In the genomic region with DNA sequence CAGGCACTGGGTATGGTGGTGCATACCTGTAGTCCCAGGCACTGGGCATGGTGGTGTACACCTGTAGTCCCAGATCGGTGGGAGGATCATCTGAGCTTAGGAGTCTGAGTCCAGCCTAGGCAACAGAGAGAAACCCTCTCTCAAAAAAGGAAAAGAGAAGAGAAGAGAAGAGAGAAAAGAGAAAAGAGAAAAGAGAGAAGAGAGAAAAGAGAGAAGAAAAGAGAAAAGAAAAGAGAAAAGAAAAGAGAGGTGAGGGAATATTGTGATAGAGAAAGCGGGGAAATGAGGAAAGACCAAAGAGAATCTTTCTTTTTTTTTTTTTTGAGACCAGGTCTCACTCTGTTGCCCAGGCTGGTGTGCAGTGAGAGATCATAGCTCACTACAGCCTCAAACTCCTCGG, we compare ENCODE assay signal across 15 cellular contexts.
DNase-seq lines count a peak whose midpoint lies in the region; ATAC-seq, FAIRE-seq and TF ChIP-seq lines count a peak whose summit lies in the region.
"Had no signal": no experiment of that assay in that cellular context is flagged by ENCODE, and none has a peak within 500 bp of the region (broad histone marks: within the 10 kb centered on the region; RNA-seq: fewer than 3 reads in every experiment).

No MANE protein-coding gene starts in this region.

- no peaks in the 10 kb centered on the region for H3K4me1 Mint-ChIP-seq in activated naive CD8-positive, alpha-beta T cell treated with anti-CD3 and anti-CD28 coated beads, Interleukin-2, amount 10 ng/mL, durations not matched to agents 7 days and 5 days
- no peaks in the 10 kb centered on the region for H3K4me1 Mint-ChIP-seq in activated naive CD8-positive, alpha-beta T cell treated with anti-CD3 and anti-CD28 coated beads, Interleukin-2, amount 50 U/mL, for 24 hours
- no peaks in the 10 kb centered on the region for H3K4me1 Mint-ChIP-seq in stimulated activated memory B cell treated with anti-CD40 and anti-IgM and Interleukin-4, amounts not matched to agents 10 μg/mL and 1 μg/mL and 100 μg/mL, for 72 hours
- H3K4me1 Mint-ChIP-seq in endothelial cell (ENCODE audit: unreplicated experiment), result peaks cover 19% of the 10 kb centered on the region

- no peaks in the 10 kb centered on the region for H3K27me3 Mint-ChIP-seq in activated naive CD8-positive, alpha-beta T cell treated with anti-CD3 and anti-CD28 coated beads, Interleukin-2, amount 10 ng/mL, durations not matched to agents 7 days and 5 days
- no peaks in the 10 kb centered on the region for H3K27me3 Mint-ChIP-seq in activated naive CD8-positive, alpha-beta T cell treated with anti-CD3 and anti-CD28 coated beads, Interleukin-2, amount 50 U/mL, for 24 hours
- no peaks in the 10 kb centered on the region for H3K27me3 Mint-ChIP-seq in stimulated activated memory B cell treated with anti-CD40 and anti-IgM and Interleukin-4, amounts not matched to agents 10 μg/mL and 1 μg/mL and 100 μg/mL, for 72 hours
- no peaks in the 10 kb centered on the region for H3K27me3 Mint-ChIP-seq in endothelial cell (ENCODE audit: unreplicated experiment)
- H3K27me3 Mint-ChIP-seq: CD4-positive, alpha-beta memory T cell; IgD-negative memory B cell had no signal

- H3K27ac Mint-ChIP-seq in activated naive CD8-positive, alpha-beta T cell treated with anti-CD3 and anti-CD28 coated beads, Interleukin-2, amount 10 ng/mL, durations not matched to agents 7 days and 5 days, result peak overlapping the region; percentile 18
- H3K27ac Mint-ChIP-seq in activated naive CD8-positive, alpha-beta T cell treated with anti-CD3 and anti-CD28 coated beads, Interleukin-2, amount 50 U/mL, for 24 hours, result no peak overlapping the region
- peak overlapping the region; percentile 1 for H3K27ac Mint-ChIP-seq in stimulated activated memory B cell treated with anti-CD40 and anti-IgM and Interleukin-4, amounts not matched to agents 10 μg/mL and 1 μg/mL and 100 μg/mL, for 72 hours
- no peak overlapping the region for H3K27ac Mint-ChIP-seq in endothelial cell (ENCODE audit: unreplicated experiment)

- no peak for TF ChIP-seq CTCF in HCT116 (IDR thresholded peaks at IDR 0.05 in 2 of 3, conservative IDR thresholded peaks at IDR 0.05 in 1 of 3; ENCODE audit: borderline replicate concordance in 1 of 3, insufficient read depth in 1 of 3, low read depth in 2 of 3, low read length in 2 of 3)
- no peak for TF ChIP-seq CTCF in GM12878 (IDR thresholded peaks at IDR 0.05 in 2 of 3, conservative IDR thresholded peaks at IDR 0.05 in 1 of 3; ENCODE audit: control insufficient read depth in 2 of 3, extremely low read depth in 1 of 3, insufficient read depth in 1 of 3, low read depth in 3 of 3, low read length in 3 of 3)
- TF ChIP-seq CTCF in endothelial cell (IDR thresholded peaks at IDR 0.05; ENCODE audit: unreplicated experiment), result no peak

- peaks cover 3% of the 10 kb centered on the region for H3K36me3 Mint-ChIP-seq in activated naive CD8-positive, alpha-beta T cell treated with anti-CD3 and anti-CD28 coated beads, Interleukin-2, amount 10 ng/mL, durations not matched to agents 7 days and 5 days
- no peaks in the 10 kb centered on the region for H3K36me3 Mint-ChIP-seq in activated naive CD8-positive, alpha-beta T cell treated with anti-CD3 and anti-CD28 coated beads, Interleukin-2, amount 50 U/mL, for 24 hours (ENCODE audit: low read depth)
- no peaks in the 10 kb centered on the region for H3K36me3 Mint-ChIP-seq in stimulated activated memory B cell treated with anti-CD40 and anti-IgM and Interleukin-4, amounts not matched to agents 10 μg/mL and 1 μg/mL and 100 μg/mL, for 72 hours
- H3K36me3 Mint-ChIP-seq in endothelial cell (ENCODE audit: low read depth, unreplicated experiment), result peaks cover 20% of the 10 kb centered on the region
- H3K36me3 Mint-ChIP-seq: IgD-negative memory B cell had no signal

- H3K9me3 Mint-ChIP-seq in activated naive CD8-positive, alpha-beta T cell treated with anti-CD3 and anti-CD28 coated beads, Interleukin-2, amount 10 ng/mL, durations not matched to agents 7 days and 5 days, result no peaks in the 10 kb centered on the region
- no peaks in the 10 kb centered on the region for H3K9me3 Mint-ChIP-seq in activated naive CD8-positive, alpha-beta T cell treated with anti-CD3 and anti-CD28 coated beads, Interleukin-2, amount 50 U/mL, for 24 hours
- no peaks in the 10 kb centered on the region for H3K9me3 Mint-ChIP-seq in stimulated activated memory B cell treated with anti-CD40 and anti-IgM and Interleukin-4, amounts not matched to agents 10 μg/mL and 1 μg/mL and 100 μg/mL, for 72 hours
- H3K9me3 Mint-ChIP-seq in endothelial cell (ENCODE audit: unreplicated experiment), result no peaks in the 10 kb centered on the region
- H3K9me3 Mint-ChIP-seq: CD4-positive, alpha-beta memory T cell; IgD-negative memory B cell had no signal

- POLR2A ChIA-PET in activated naive CD8-positive, alpha-beta T cell treated with anti-CD3 and anti-CD28 coated beads, Interleukin-2, amount 10 ng/mL, durations not matched to agents 7 days and 5 days (lab: Charles Lee), result interaction anchor here (0.6 to 0.7 kb wide), 2 partner anchors 130 to 133 kb away, joined by 3 to 4 read pairs; no protein-coding TSS in a partner anchor
- POLR2A ChIA-PET in HCT116 (lab: Charles Lee) (interaction anchor here (0.6 kb wide), 1 partner anchor 44 kb away, joined by 3 read pairs; no protein-coding TSS in a partner anchor), GM12878 (lab: Charles Lee) (no interaction called here)

- ATAC-seq in activated naive CD8-positive, alpha-beta T cell treated with anti-CD3 and anti-CD28 coated beads, Interleukin-2, amount 10 ng/mL, durations not matched to agents 7 days and 5 days (ENCODE audit: low read depth), result no peak
- no peak for ATAC-seq in activated naive CD8-positive, alpha-beta T cell treated with anti-CD3 and anti-CD28 coated beads, Interleukin-2, amount 50 U/mL, for 24 hours
- no peak for ATAC-seq in HCT116
- no peak for ATAC-seq in GM12878
- no peak for ATAC-seq in stimulated activated memory B cell treated with anti-CD40 and anti-IgM and Interleukin-4, amounts not matched to agents 10 μg/mL and 1 μg/mL and 100 μg/mL, for 72 hours
- ATAC-seq in HG03095 (IDR thresholded peaks at IDR 0.05; ENCODE audit: unreplicated experiment), result no peak

- H3K4me1 ChIP-seq in HCT116 (ENCODE audit: control insufficient read depth in 1 of 2, insufficient read depth in 2 of 2, low read length in 2 of 2) (peaks cover 18 to 24% of the 10 kb centered on the region in 2 experiments), GM12878 (ENCODE audit: control insufficient read depth, insufficient read depth, low read length) (peaks cover 17% of the 10 kb centered on the region)

- H2AFZ ChIP-seq in HCT116 (ENCODE audit: low read depth, low read length, poor library complexity, severe bottlenecking) (no peak overlapping the region), GM12878 (ENCODE audit: control insufficient read depth, low read depth, low read length) (no peak overlapping the region)

- no TSS peak for BruUV-seq in HCT116 (replicated peaks; lab: Mats Ljungman, UMichigan)
- BruUV-seq in GM12878 (replicated peaks; lab: Mats Ljungman, UMichigan), result no TSS peak

- TF ChIP-seq POLR2A in HCT116 (IDR thresholded peaks at IDR 0.05; ENCODE audit: borderline replicate concordance, extremely low read depth, insufficient read depth, insufficient read length) (no peak), GM12878 (IDR thresholded peaks at IDR 0.05; ENCODE audit: low read depth, low read length) (no peak)

- H3K4me3 Mint-ChIP-seq in activated naive CD8-positive, alpha-beta T cell treated with anti-CD3 and anti-CD28 coated beads, Interleukin-2, amount 10 ng/mL, durations not matched to agents 7 days and 5 days, result no peak overlapping the region
- H3K4me3 Mint-ChIP-seq in activated naive CD8-positive, alpha-beta T cell treated with anti-CD3 and anti-CD28 coated beads, Interleukin-2, amount 50 U/mL, for 24 hours, result no peak overlapping the region
- H3K4me3 Mint-ChIP-seq in stimulated activated memory B cell treated with anti-CD40 and anti-IgM and Interleukin-4, amounts not matched to agents 10 μg/mL and 1 μg/mL and 100 μg/mL, for 72 hours, result no peak overlapping the region
- H3K4me3 Mint-ChIP-seq in endothelial cell (ENCODE audit: unreplicated experiment), result no peak overlapping the region
- H3K4me3 Mint-ChIP-seq: CD4-positive, alpha-beta memory T cell; IgD-negative memory B cell had no signal

- H3K27ac ChIP-seq in HCT116 (ENCODE audit: low read depth, low read length) (0 out of 2 replicates have a peak overlapping the region, but pooled peaks have one; percentile 6), GM12878 (ENCODE audit: control insufficient read depth, insufficient read depth) (0 out of 2 replicates have a peak overlapping the region, but pooled peaks have one; percentile 4)
- H3K27ac ChIP-seq: C4-2B had no signal

- CTCF ChIA-PET in HCT116 (lab: Charles Lee), result interaction anchor here (1.2 to 2.4 kb wide), 2 partner anchors 65 to 419 kb away, joined by 4 to 7 read pairs; no protein-coding TSS in a partner anchor
- CTCF ChIA-PET in GM12878 (lab: Yijun Ruan, JAX), result interaction anchor here (0.9 to 14.9 kb wide), 11 partner anchors 15 to 210 kb away, joined by 3 to 411 read pairs (median 4); no protein-coding TSS in a partner anchor

- H3K9me3 ChIP-seq in HCT116 (ENCODE audit: control insufficient read depth in 1 of 2, insufficient read depth in 1 of 2, low read depth in 1 of 2, low read length in 2 of 2) (no peaks in the 10 kb centered on the region), GM12878 (replicated peaks; ENCODE audit: control insufficient read depth, insufficient read depth, low read length) (no peaks in the 10 kb centered on the region; the same call in 2 of the 3 replicates)

- WGBS in GM12878 (ENCODE audit: insufficient coverage, insufficient replicate concordance, low lambda C conversion rate, missing lambda C conversion rate), result 100% methylated on average over 3 of the region's 3 CpGs

- RAD21 ChIA-PET in HCT116 (lab: Charles Lee; ENCODE audit: low non-redundant PET in 1 of 2, low total read pairs in 2 of 2, uncharacterized antibody in 2 of 2, unreplicated experiment in 2 of 2), result no interaction called here
- RAD21 ChIA-PET in GM12878 (lab: Charles Lee; ENCODE audit: unreplicated experiment), result interaction anchor here (1.5 to 9.1 kb wide), 5 partner anchors 70 to 148 kb away, joined by 3 to 268 read pairs (median 7); a partner anchor contains a TSS

- H4K20me1 ChIP-seq in HCT116 (ENCODE audit: insufficient read depth), result no peaks in the 10 kb centered on the region
- H4K20me1 ChIP-seq in GM12878 (ENCODE audit: control insufficient read depth, insufficient read depth), result no peaks in the 10 kb centered on the region

- no peak for FAIRE-seq in GM12878 (lab: Jason Lieb, UNC)

- no peaks in the 10 kb centered on the region for H3K79me2 ChIP-seq in HCT116 (ENCODE audit: insufficient read depth, low read length)
- H3K79me2 ChIP-seq in GM12878 (ENCODE audit: control insufficient read depth, insufficient read depth, low read length), result peaks cover 4% of the 10 kb centered on the region

- no peaks in the 10 kb centered on the region for H3K9me2 ChIP-seq in HCT116 (ENCODE audit: insufficient read depth)

- SMC1A ChIA-PET in GM12878 (lab: Charles Lee; ENCODE audit: uncharacterized antibody, unreplicated experiment), result interaction anchor here (1.1 to 13.0 kb wide), 14 partner anchors 8 to 420 kb away, joined by 3 to 407 read pairs (median 4); a partner anchor contains a TSS

- H3K36me3 ChIP-seq in HCT116 (ENCODE audit: control insufficient read depth in 1 of 2, insufficient read depth in 2 of 2, low read length in 2 of 2) (peaks cover 17 to 22% of the 10 kb centered on the region in 2 experiments), GM12878 (ENCODE audit: control insufficient read depth in 2 of 2, insufficient read depth in 2 of 2, low read length in 1 of 2) (peaks cover 3 to 12% of the 10 kb centered on the region in 2 experiments; a peak in 3 of 4 replicates)

- TF ChIP-seq EP300 in GM12878 (IDR thresholded peaks at IDR 0.05; ENCODE audit: borderline replicate concordance in 1 of 2, control insufficient read depth in 1 of 2, low read depth in 2 of 2, low read length in 2 of 2), result no peak

- H3K27me3 ChIP-seq in HCT116 (ENCODE audit: insufficient read depth, low read length) (no peaks in the 10 kb centered on the region), GM12878 (replicated peaks in 1 of 2; ENCODE audit: control insufficient read depth in 2 of 2, insufficient read depth in 2 of 2, low read length in 1 of 2) (no peaks in the 10 kb centered on the region)

- in situ Hi-C loops in GM12878 (cut with MboI), result no loop called here

- TF ChIP-seq RAD21 in HCT116 (IDR thresholded peaks at IDR 0.05; ENCODE audit: low read depth) (no peak), GM12878 (IDR thresholded peaks at IDR 0.05; ENCODE audit: insufficient read depth, low read depth, low read length) (no peak)

- no peak for DNase-seq in activated naive CD8-positive, alpha-beta T cell treated with anti-CD3 and anti-CD28 coated beads, Interleukin-2, amount 10 ng/mL, durations not matched to agents 7 days and 5 days
- no peak for DNase-seq in activated naive CD8-positive, alpha-beta T cell treated with anti-CD3 and anti-CD28 coated beads, Interleukin-2, amount 50 U/mL, for 24 hours
- DNase-seq in HCT116 (ENCODE audit: low read depth, low spot score) (no peak), GM12878 (ENCODE audit: low read depth, low spot score) (no peak), hippocampal formation (lab: John Stamatoyannopoulos, UW) (no peak), endothelial cell (ENCODE audit: low spot score) (no peak)
- DNase-seq: ACHN; CD4-positive, alpha-beta memory T cell; DND-41; GF-D8; HCEC 1CT had no signal

- H3K4me2 ChIP-seq in HCT116 (ENCODE audit: low read length) (no peak overlapping the region), GM12878 (ENCODE audit: control insufficient read depth, insufficient read depth) (no peak overlapping the region)

- no peak overlapping the region for H3K9ac ChIP-seq in HCT116 (ENCODE audit: low read length)
- H3K9ac ChIP-seq in GM12878 (ENCODE audit: control insufficient read depth, insufficient read depth, low read length), result no peak overlapping the region

- intact Hi-C loops in HCT116 (cut with micrococcal nuclease) (loop anchor here (2.0 kb wide), 1 partner anchor 65 kb away; no protein-coding TSS in a partner anchor), GM12878 (cut with micrococcal nuclease; ENCODE audit: unreplicated experiment) (no loop called here)

- H3K4me3 ChIP-seq in HCT116 (replicated peaks in 1 of 2; ENCODE audit: low read depth in 1 of 2, low read length in 2 of 2) (no peak overlapping the region), GM12878 (no peak overlapping the region)

Comparison
In these comparisons a context has a peak if more than half of its experiments do, and no peak if none do; other contexts are left out.
1. H3K27ac Mint-ChIP-seq: peak in activated naive CD8-positive, alpha-beta T cell treated with anti-CD3 and anti-CD28 coated beads, Interleukin-2, amount 10 ng/mL, durations not matched to agents 7 days and 5 days (single experiment) and stimulated activated memory B cell treated with anti-CD40 and anti-IgM and Interleukin-4, amounts not matched to agents 10 μg/mL and 1 μg/mL and 100 μg/mL, for 72 hours (single experiment); none in activated naive CD8-positive, alpha-beta T cell treated with anti-CD3 and anti-CD28 coated beads, Interleukin-2, amount 50 U/mL, for 24 hours (single experiment) and endothelial cell (single experiment).